ENCODE assay signal across 8 cellular contexts in the genomic region with DNA sequence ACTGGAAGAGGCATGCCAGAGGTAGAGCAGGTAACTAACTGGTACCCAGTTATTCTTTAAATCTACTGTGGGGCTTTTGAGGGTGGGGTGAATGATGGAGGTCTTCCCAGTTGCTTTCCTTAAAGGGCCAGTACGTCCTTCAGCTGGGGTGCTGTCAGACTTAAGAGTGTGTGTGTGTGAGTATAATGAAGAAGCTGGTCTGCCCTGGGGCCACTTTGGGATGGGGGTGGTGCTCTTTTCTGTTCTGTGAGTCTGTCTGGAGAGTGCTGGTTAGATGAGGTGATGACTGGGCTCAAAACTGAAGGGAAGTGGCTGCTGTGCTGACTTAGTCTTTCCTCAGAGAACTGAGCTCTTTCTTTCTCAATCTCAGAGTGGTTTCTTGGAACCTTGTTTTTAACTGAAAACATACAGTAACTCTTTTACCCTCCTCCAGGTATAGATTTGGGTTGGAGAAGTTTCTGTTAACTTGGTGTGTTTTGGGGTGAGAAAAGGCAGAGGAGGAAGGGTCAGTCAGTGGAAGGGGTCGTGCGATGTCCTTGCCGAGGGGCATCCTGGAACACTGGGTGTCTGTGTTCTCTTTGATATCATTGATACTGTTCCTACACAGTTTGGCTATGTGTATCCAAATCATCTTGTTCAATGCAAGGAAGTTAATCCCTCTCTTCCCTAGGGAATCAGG. TPM values are rescaled to one million over a fixed set of nuclear protein-coding genes. Genes with fewer than 3 reads are reported as not detected.
DNase-seq lines count a peak whose midpoint lies in the region; ATAC-seq and TF ChIP-seq lines count a peak whose summit lies in the region.

No MANE protein-coding gene starts in this region.

- peak overlapping the region; percentile 92 to 95 for H3K27ac ChIP-seq in left lung

- peak overlapping the region; percentile 38 for H3K27ac Mint-ChIP-seq in WTC11

- H3K36me3 ChIP-seq in left lung = no peaks in the 10 kb centered on the region

- DNase-seq in AG09309 (ENCODE audit: low read depth) (no peak), WTC11 (ENCODE audit: low spot score) (no peak), left lung (peak in 1 of 2 donors; percentile 64), NAMALWA (ENCODE audit: low spot score) (no peak)
- DNase-seq in central memory CD4-positive, alpha-beta T cell = peak; percentile 31
- DNase-seq in stimulated activated CD4-positive, alpha-beta T cell treated with anti-CD3 and anti-CD28 coated beads, TNF-alpha, amount 100 ng/mL, for 1 hour (ENCODE audit: low read depth in 3 of 3, low spot score in 1 of 3) = peak; percentile 42 to 50 (median 48)

- no peaks in the 10 kb centered on the region for H3K27me3 ChIP-seq in left lung

- H3K9me3 ChIP-seq in left lung = no peaks in the 10 kb centered on the region

- no peaks in the 10 kb centered on the region for H3K27me3 Mint-ChIP-seq in WTC11 (ENCODE audit: low read depth)

- POLR2A ChIA-PET in WTC11 (lab: Charles Lee) = interaction anchor here (0.6 to 1.7 kb wide), 4 partner anchors 9 to 72 kb away, joined by 3 to 7 read pairs (median 3); no protein-coding TSS in a partner anchor

- TF ChIP-seq CTCF in AG09309 (IDR thresholded peaks at IDR 0.05; ENCODE audit: control insufficient read depth, insufficient read depth, low read depth, low read length, missing control alignments) (no peak), WTC11 (IDR thresholded peaks at IDR 0.05) (no peak), left lung (IDR thresholded peaks at IDR 0.05) (no peak)

- peaks cover 12 to 64% of the 10 kb centered on the region in 2 donors for H3K4me1 ChIP-seq in left lung

- intact Hi-C loops in left lung (cut with DNase I) = loop anchor here in 1 of 2 donors (10.0 kb wide), 1 partner anchor 50 kb away; no protein-coding TSS in a partner anchor

- ATAC-seq in HG03103 (IDR thresholded peaks at IDR 0.05; ENCODE audit: low read depth, unreplicated experiment) (peak; percentile 58), WTC11 (peak; percentile 62), left lung (peak; percentile 84), GM21529 (IDR thresholded peaks at IDR 0.05; ENCODE audit: unreplicated experiment) (no peak)

- H3K9me3 Mint-ChIP-seq in WTC11 = no peaks in the 10 kb centered on the region

- peak overlapping the region; percentile 60 for H3K4me3 ChIP-seq in AG09309 (ENCODE audit: control insufficient read depth, low read depth, low read length)
- peak overlapping the region; percentile 18 to 37 for H3K4me3 ChIP-seq in left lung

- peaks cover 31% of the 10 kb centered on the region for H3K4me1 Mint-ChIP-seq in WTC11

- no peaks in the 10 kb centered on the region for H3K36me3 Mint-ChIP-seq in WTC11

- peak overlapping the region; percentile 3; the same call in 1 of the 2 replicates for H3K4me3 Mint-ChIP-seq in WTC11

- CTCF ChIA-PET in WTC11 (lab: Charles Lee) = interaction anchor here (0.7 to 3.9 kb wide), 11 partner anchors 9 to 113 kb away, joined by 3 to 66 read pairs (median 9); no protein-coding TSS in a partner anchor

TF ChIP-seq in WTC11, 78 proteins besides CTCF, POLR2A, EP300 and RAD21 (continues in another document):
- TF ChIP-seq, protein P1, sequence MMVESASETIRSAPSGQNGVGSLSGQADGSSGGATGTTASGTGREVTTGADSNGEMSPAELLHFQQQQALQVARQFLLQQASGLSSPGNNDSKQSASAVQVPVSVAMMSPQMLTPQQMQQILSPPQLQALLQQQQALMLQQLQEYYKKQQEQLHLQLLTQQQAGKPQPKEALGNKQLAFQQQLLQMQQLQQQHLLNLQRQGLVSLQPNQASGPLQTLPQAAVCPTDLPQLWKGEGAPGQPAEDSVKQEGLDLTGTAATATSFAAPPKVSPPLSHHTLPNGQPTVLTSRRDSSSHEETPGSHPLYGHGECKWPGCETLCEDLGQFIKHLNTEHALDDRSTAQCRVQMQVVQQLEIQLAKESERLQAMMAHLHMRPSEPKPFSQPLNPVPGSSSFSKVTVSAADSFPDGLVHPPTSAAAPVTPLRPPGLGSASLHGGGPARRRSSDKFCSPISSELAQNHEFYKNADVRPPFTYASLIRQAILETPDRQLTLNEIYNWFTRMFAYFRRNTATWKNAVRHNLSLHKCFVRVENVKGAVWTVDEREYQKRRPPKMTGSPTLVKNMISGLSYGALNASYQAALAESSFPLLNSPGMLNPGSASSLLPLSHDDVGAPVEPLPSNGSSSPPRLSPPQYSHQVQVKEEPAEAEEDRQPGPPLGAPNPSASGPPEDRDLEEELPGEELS (CRISPR knock-in tag; IDR thresholded peaks at IDR 0.05) = no peak
- TF ChIP-seq, protein P2, sequence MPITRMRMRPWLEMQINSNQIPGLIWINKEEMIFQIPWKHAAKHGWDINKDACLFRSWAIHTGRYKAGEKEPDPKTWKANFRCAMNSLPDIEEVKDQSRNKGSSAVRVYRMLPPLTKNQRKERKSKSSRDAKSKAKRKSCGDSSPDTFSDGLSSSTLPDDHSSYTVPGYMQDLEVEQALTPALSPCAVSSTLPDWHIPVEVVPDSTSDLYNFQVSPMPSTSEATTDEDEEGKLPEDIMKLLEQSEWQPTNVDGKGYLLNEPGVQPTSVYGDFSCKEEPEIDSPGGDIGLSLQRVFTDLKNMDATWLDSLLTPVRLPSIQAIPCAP (CRISPR knock-in tag; IDR thresholded peaks at IDR 0.05) = no peak
- TF ChIP-seq NFATC4 (CRISPR knock-in tag; IDR thresholded peaks at IDR 0.05) = no peak
- no peak for TF ChIP-seq ZBTB21 (CRISPR knock-in tag; IDR thresholded peaks at IDR 0.05; ENCODE audit: borderline replicate concordance)
- TF ChIP-seq, protein P3, sequence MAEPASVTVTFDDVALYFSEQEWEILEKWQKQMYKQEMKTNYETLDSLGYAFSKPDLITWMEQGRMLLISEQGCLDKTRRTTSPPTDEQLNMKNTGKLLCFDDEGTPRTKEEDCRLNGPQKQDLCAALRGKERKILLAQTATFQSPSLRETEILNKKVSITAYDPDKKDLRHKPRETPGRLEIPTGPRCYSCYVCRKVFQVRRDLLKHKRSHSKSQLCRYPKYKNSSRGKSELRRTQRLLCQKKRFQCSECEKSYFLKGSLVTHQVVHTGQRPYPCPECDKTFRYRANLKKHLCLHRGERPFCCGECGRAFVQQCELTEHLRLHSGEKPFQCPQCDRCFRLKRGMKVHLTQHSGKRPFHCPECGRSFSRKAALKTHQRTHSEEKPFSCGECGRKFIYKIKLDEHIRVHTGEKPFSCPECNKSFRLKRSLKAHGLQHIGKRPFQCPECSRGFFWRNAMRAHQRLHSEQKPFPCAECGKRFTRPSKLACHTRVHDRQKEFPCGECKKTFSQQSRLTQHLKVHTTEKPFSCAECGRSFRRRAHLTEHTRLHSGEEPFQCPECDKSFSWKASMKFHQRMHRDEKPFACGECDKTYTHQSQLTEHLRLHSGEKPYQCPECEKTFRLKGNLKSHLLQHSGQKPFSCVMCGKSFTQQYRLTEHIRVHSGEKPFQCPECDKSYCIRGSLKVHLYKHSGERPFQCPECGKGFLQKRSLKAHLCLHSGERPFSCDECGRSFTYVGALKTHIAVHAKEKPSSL (CRISPR knock-in tag; conservative IDR thresholded peaks at IDR 0.05) = no peak
- no peak for TF ChIP-seq NR3C1 (CRISPR knock-in tag; conservative IDR thresholded peaks at IDR 0.05; ENCODE audit: low read depth)
- no peak for TF ChIP-seq KAT7 (CRISPR knock-in tag; IDR thresholded peaks at IDR 0.05; ENCODE audit: borderline replicate concordance)
- TF ChIP-seq GABPB1 (CRISPR knock-in tag; IDR thresholded peaks at IDR 0.05) = no peak
- TF ChIP-seq ZNF232 (CRISPR knock-in tag; IDR thresholded peaks at IDR 0.05) = no peak
- no peak for TF ChIP-seq TCF7 (CRISPR knock-in tag; IDR thresholded peaks at IDR 0.05; ENCODE audit: low read depth)
- TF ChIP-seq, protein P4, sequence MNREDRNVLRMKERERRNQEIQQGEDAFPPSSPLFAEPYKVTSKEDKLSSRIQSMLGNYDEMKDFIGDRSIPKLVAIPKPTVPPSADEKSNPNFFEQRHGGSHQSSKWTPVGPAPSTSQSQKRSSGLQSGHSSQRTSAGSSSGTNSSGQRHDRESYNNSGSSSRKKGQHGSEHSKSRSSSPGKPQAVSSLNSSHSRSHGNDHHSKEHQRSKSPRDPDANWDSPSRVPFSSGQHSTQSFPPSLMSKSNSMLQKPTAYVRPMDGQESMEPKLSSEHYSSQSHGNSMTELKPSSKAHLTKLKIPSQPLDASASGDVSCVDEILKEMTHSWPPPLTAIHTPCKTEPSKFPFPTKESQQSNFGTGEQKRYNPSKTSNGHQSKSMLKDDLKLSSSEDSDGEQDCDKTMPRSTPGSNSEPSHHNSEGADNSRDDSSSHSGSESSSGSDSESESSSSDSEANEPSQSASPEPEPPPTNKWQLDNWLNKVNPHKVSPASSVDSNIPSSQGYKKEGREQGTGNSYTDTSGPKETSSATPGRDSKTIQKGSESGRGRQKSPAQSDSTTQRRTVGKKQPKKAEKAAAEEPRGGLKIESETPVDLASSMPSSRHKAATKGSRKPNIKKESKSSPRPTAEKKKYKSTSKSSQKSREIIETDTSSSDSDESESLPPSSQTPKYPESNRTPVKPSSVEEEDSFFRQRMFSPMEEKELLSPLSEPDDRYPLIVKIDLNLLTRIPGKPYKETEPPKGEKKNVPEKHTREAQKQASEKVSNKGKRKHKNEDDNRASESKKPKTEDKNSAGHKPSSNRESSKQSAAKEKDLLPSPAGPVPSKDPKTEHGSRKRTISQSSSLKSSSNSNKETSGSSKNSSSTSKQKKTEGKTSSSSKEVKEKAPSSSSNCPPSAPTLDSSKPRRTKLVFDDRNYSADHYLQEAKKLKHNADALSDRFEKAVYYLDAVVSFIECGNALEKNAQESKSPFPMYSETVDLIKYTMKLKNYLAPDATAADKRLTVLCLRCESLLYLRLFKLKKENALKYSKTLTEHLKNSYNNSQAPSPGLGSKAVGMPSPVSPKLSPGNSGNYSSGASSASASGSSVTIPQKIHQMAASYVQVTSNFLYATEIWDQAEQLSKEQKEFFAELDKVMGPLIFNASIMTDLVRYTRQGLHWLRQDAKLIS (CRISPR knock-in tag; IDR thresholded peaks at IDR 0.05; ENCODE audit: borderline replicate concordance) = no peak
- TF ChIP-seq ETV6 (CRISPR knock-in tag; IDR thresholded peaks at IDR 0.05) = no peak
- TF ChIP-seq, protein P5, sequence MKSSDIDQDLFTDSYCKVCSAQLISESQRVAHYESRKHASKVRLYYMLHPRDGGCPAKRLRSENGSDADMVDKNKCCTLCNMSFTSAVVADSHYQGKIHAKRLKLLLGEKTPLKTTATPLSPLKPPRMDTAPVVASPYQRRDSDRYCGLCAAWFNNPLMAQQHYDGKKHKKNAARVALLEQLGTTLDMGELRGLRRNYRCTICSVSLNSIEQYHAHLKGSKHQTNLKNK (CRISPR knock-in tag; IDR thresholded peaks at IDR 0.05) = no peak
- no peak for TF ChIP-seq SMAD3 (CRISPR knock-in tag; IDR thresholded peaks at IDR 0.05; ENCODE audit: borderline replicate concordance)
- no peak for TF ChIP-seq SOX15 (CRISPR knock-in tag; IDR thresholded peaks at IDR 0.05)

RNA-seq across cellular contexts. Expression of a gene that starts 0.7 kb away (rescaled TPM):
- 214 to 327 TPM (median 222 TPM) in 3 replicates for total RNA-seq in WTC11 (2021)
- 100 to 1,000 TPM; 358 to 385 TPM for total RNA-seq in left lung

Comparison
In these comparisons a context has a peak if more than half of its experiments do, and no peak if none do; other contexts are left out.
1. DNase-seq: peak in central memory CD4-positive, alpha-beta T cell (single experiment) and stimulated activated CD4-positive, alpha-beta T cell treated with anti-CD3 and anti-CD28 coated beads, TNF-alpha, amount 100 ng/mL, for 1 hour (3 of 3); none in AG09309 (single experiment), WTC11 (single experiment) and NAMALWA (single experiment).